ENCODE assay signal across 8 cellular contexts in genomic region chr14:69636051-69636639, GRCh38. TPM values are rescaled to one million over a fixed set of nuclear protein-coding genes. Genes with fewer than 3 reads are reported as not detected.
DNase-seq lines count a peak whose midpoint lies in the region; ATAC-seq and TF ChIP-seq lines count a peak whose summit lies in the region.

No MANE protein-coding gene starts in this region.

- H3K36me3 Mint-ChIP-seq in MCF 10A (ENCODE audit: insufficient read depth, unreplicated experiment) = peaks cover 21% of the 10 kb centered on the region
- peaks cover 27% of the 10 kb centered on the region for H3K36me3 Mint-ChIP-seq in activated naive CD8-positive, alpha-beta T cell treated with anti-CD3 and anti-CD28 coated beads for 36 hours
- H3K36me3 Mint-ChIP-seq in naive thymus-derived CD8-positive, alpha-beta T cell = peaks cover 4 to 8% (median 6%) of the 10 kb centered on the region in 3 donors

- no peak for TF ChIP-seq POLR2A in breast epithelium (IDR thresholded peaks at IDR 0.05)

- TF ChIP-seq CTCF in breast epithelium (IDR thresholded peaks at IDR 0.05) = no peak
- TF ChIP-seq CTCF in MCF 10A (IDR thresholded peaks at IDR 0.05; ENCODE audit: unreplicated experiment) = no peak

- no peak overlapping the region for H3K27ac Mint-ChIP-seq in MCF 10A (ENCODE audit: low read depth, unreplicated experiment)
- peak overlapping the region; percentile 91 for H3K27ac Mint-ChIP-seq in activated naive CD8-positive, alpha-beta T cell treated with anti-CD3 and anti-CD28 coated beads for 36 hours
- peak overlapping the region; percentile 86 to 96 (median 91) for H3K27ac Mint-ChIP-seq in naive thymus-derived CD8-positive, alpha-beta T cell

- no peaks in the 10 kb centered on the region for H3K27me3 Mint-ChIP-seq in MCF 10A (ENCODE audit: insufficient read depth, unreplicated experiment)
- H3K27me3 Mint-ChIP-seq in activated naive CD8-positive, alpha-beta T cell treated with anti-CD3 and anti-CD28 coated beads for 36 hours = no peaks in the 10 kb centered on the region
- no peaks in the 10 kb centered on the region for H3K27me3 Mint-ChIP-seq in naive thymus-derived CD8-positive, alpha-beta T cell

- peak overlapping the region; percentile 74 to 93 for H3K27ac ChIP-seq in breast epithelium

- no TSS peak for BruUV-seq in MCF 10A (replicated peaks; lab: Mats Ljungman, UMichigan)

- peak overlapping the region in 1 of 3 donors; percentile 34 for H3K4me3 ChIP-seq in breast epithelium

- H3K9me3 Mint-ChIP-seq in MCF 10A (ENCODE audit: unreplicated experiment) = no peaks in the 10 kb centered on the region
- peaks cover 7% of the 10 kb centered on the region for H3K9me3 Mint-ChIP-seq in activated naive CD8-positive, alpha-beta T cell treated with anti-CD3 and anti-CD28 coated beads for 36 hours
- peaks cover 0 to 6% (median 2%) of the 10 kb centered on the region in 9 donors for H3K9me3 Mint-ChIP-seq in naive thymus-derived CD8-positive, alpha-beta T cell

- H3K9me3 ChIP-seq in breast epithelium = no peaks in the 10 kb centered on the region

- no peak for DNase-seq in breast epithelium (ENCODE audit: low spot score in 2 of 2)
- no peak for DNase-seq in MCF 10A (ENCODE audit: unreplicated experiment)
- peak; percentile 55 for DNase-seq in activated naive CD8-positive, alpha-beta T cell treated with anti-CD3 and anti-CD28 coated beads for 36 hours
- DNase-seq in naive thymus-derived CD8-positive, alpha-beta T cell = peak in 1 of 10 donors; percentile 16
- DNase-seq in posterior vena cava (ENCODE audit: low spot score) = no peak
- no peak for DNase-seq in H4 (ENCODE audit: low spot score)

- peak; percentile 54 to 70 for ATAC-seq in naive thymus-derived CD8-positive, alpha-beta T cell
- no peak for ATAC-seq in GM18909 (IDR thresholded peaks at IDR 0.05; ENCODE audit: poor library complexity, unreplicated experiment)
- no peak for ATAC-seq in HG03571 (IDR thresholded peaks at IDR 0.05; ENCODE audit: unreplicated experiment)

- no peaks in the 10 kb centered on the region for H3K36me3 ChIP-seq in breast epithelium

- CTCF ChIA-PET in MCF 10A (lab: Yijun Ruan, JAX) = no interaction called here

- POLR2A ChIA-PET in MCF 10A (lab: Yijun Ruan, JAX) = interaction anchor here (0.7 kb wide), 1 partner anchor 11 kb away, joined by 3 read pairs; no protein-coding TSS in a partner anchor
- POLR2A ChIA-PET in naive thymus-derived CD8-positive, alpha-beta T cell (lab: Charles Lee) = interaction anchor here (0.6 to 1.9 kb wide), 8 partner anchors 9 to 131 kb away, joined by 3 to 9 read pairs (median 4); partner anchors contain the start of genes SRSF5 and SUSD6

- no peak overlapping the region for H3K4me3 Mint-ChIP-seq in MCF 10A (ENCODE audit: unreplicated experiment)
- H3K4me3 Mint-ChIP-seq in activated naive CD8-positive, alpha-beta T cell treated with anti-CD3 and anti-CD28 coated beads for 36 hours = peak overlapping the region; percentile 41
- peak overlapping the region; percentile 20 to 82 (median 59) for H3K4me3 Mint-ChIP-seq in naive thymus-derived CD8-positive, alpha-beta T cell

- H3K4me1 ChIP-seq in breast epithelium = peaks cover 20 to 36% of the 10 kb centered on the region in 2 donors

- intact Hi-C loops in breast epithelium (cut with DNase I; ENCODE audit: low total_unique reads) (no loop called here), MCF 10A (cut with micrococcal nuclease) (no loop called here), posterior vena cava (cut with DNase I) (loop anchor here in 1 of 2 donors (1.0 kb wide), 1 partner anchor 27 kb away; no protein-coding TSS in a partner anchor)

- H3K4me1 Mint-ChIP-seq in MCF 10A (ENCODE audit: insufficient read depth, unreplicated experiment) = peaks cover 46% of the 10 kb centered on the region
- peaks cover 77% of the 10 kb centered on the region for H3K4me1 Mint-ChIP-seq in activated naive CD8-positive, alpha-beta T cell treated with anti-CD3 and anti-CD28 coated beads for 36 hours
- peaks cover 59 to 96% (median 90%) of the 10 kb centered on the region in 4 donors for H3K4me1 Mint-ChIP-seq in naive thymus-derived CD8-positive, alpha-beta T cell

- no peaks in the 10 kb centered on the region for H3K27me3 ChIP-seq in breast epithelium

RNA-seq across cellular contexts. Expression of gene SUSD6, which starts 24.7 kb away (rescaled TPM):
- total RNA-seq in breast epithelium (10 to 100 TPM; 30.2 to 55.9 (median 55.7) TPM), MCF 10A (2022) (27.7 and 32.1 TPM in 2 replicates), posterior vena cava (10 to 100 TPM; 35.1 to 43.8 TPM)
- total RNA-seq in activated naive CD8-positive, alpha-beta T cell treated with anti-CD3 and anti-CD28 coated beads for 36 hours = 10 to 100 TPM; 26.3 TPM
- 10 to 100 TPM; 34.7 to 38.8 TPM for total RNA-seq in naive thymus-derived CD8-positive, alpha-beta T cell
- 1 to 10 TPM; 4.5 to 6.8 (median 5.6) TPM for polyA plus RNA-seq in naive thymus-derived CD8-positive, alpha-beta T cell
- 2.7 and 3.4 TPM in 2 replicates for total RNA-seq in H4 (2014; rRNA removed; shearing (Covaris generic))

Comparison
In these comparisons a context has a peak if more than half of its experiments do, and no peak if none do; other contexts are left out.
1. ATAC-seq: peak in naive thymus-derived CD8-positive, alpha-beta T cell (2 of 2); none in GM18909 (single experiment) and HG03571 (single experiment).